25 cellular contexts compared by ENCODE assay signal in the genomic region with DNA sequence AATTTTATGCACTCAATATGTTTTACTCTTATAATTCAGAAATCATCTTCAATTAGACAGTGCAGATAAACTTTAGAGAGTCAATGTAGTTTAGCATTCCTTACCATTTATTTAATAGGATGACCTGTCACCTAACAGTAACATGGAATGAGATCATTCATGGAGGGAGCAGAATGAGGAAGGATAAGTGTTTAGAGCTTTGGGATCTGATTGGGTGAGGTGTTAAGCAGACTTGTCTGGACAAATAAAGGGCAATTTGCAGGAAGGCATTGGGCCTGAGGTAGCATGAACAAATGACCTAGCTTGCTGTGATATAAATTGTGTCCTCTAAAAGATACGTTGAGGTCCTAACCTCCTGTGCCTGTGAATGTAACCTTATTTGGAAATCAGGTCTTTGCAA.
"Had no signal": no experiment of that assay in that cellular context is flagged by ENCODE, and none has a peak within 500 bp of the region (broad histone marks: within the 10 kb centered on the region; RNA-seq: fewer than 3 reads in every experiment).

No MANE protein-coding gene starts in this region.

- ATAC-seq: heart right ventricle; left lung; naive thymus-derived CD4-positive, alpha-beta T cell; right lobe of liver; stimulated activated naive B cell treated with anti-CD40 and anti-IgM and Interleukin-4, amounts not matched to agents 10 μg/mL and 1 μg/mL and 100 μg/mL, for 72 hours; upper lobe of right lung had no signal

- H3K4me2 ChIP-seq: neural progenitor cell had no signal

- H3K27me3 ChIP-seq: colonic mucosa, esophagus muscularis mucosa, left lung, right lobe of liver, tibial nerve, upper lobe of right lung, uterus had no signal

- H3K9ac ChIP-seq: neural progenitor cell, parathyroid adenoma had no signal

- H3K27ac ChIP-seq: colonic mucosa, esophagus muscularis mucosa, heart right ventricle, left lung, neural progenitor cell, parathyroid adenoma, right lobe of liver, thoracic aorta, tibial nerve, upper lobe of right lung, uterus had no signal

- H2AFZ ChIP-seq: neural progenitor cell, parathyroid adenoma had no signal

- DNase-seq: colonic mucosa; effector CD8-positive, alpha-beta T cell; endodermal cell; foreskin melanocyte; glutamatergic neuron; heart right ventricle; hypothalamus; immature natural killer cell; islet precursor cell; left lung; mesendoderm; midbrain; naive thymus-derived CD4-positive, alpha-beta T cell; right lobe of liver; small intestine; stimulated activated CD4-positive, alpha-beta T cell treated with anti-CD3 and anti-CD28 coated beads, Interleukin-15, amount 100 ng/mL, for 24 hours; stimulated activated CD4-positive, alpha-beta T cell treated with anti-CD3 and anti-CD28 coated beads, Interleukin-2, amount 100 ng/mL, for 48 hours; stimulated activated naive B cell treated with anti-CD40 and anti-IgM and Interleukin-4, amounts not matched to agents 10 μg/mL and 1 μg/mL and 100 μg/mL, for 72 hours; upper lobe of right lung; uterus had no signal

- H3K9me3 ChIP-seq: colonic mucosa, esophagus muscularis mucosa, heart right ventricle, left lung, right lobe of liver, thoracic aorta, tibial nerve, upper lobe of right lung, uterus had no signal

- H3K4me1 ChIP-seq: colonic mucosa, esophagus muscularis mucosa, heart right ventricle, left lung, neural progenitor cell, parathyroid adenoma, right lobe of liver, tibial nerve, upper lobe of right lung, uterus had no signal

- H3K79me2 ChIP-seq: parathyroid adenoma had no signal

- H3K36me3 ChIP-seq: colonic mucosa, esophagus muscularis mucosa, heart right ventricle, left lung, neural progenitor cell, right lobe of liver, thoracic aorta, tibial nerve, upper lobe of right lung, uterus had no signal

- H3K4me3 ChIP-seq: colonic mucosa, esophagus muscularis mucosa, heart right ventricle, left lung, neural progenitor cell, right lobe of liver, thoracic aorta, tibial nerve, upper lobe of right lung, uterus had no signal
